In genomic region chr19:15464394-15465385, GRCh38 we compare ENCODE assay signal across 9 cellular contexts. TPM values are rescaled to one million over a fixed set of nuclear protein-coding genes. Genes with fewer than 3 reads are reported as not detected.
DNase-seq lines count a peak whose midpoint lies in the region; ATAC-seq, FAIRE-seq and TF ChIP-seq lines count a peak whose summit lies in the region.
"Had no signal": no experiment of that assay in that cellular context is flagged by ENCODE, and none has a peak within 500 bp of the region (broad histone marks: within the 10 kb centered on the region; RNA-seq: fewer than 3 reads in every experiment).

RASAL3 (minus strand) TSS chr19:15464544; CDS start chr19:15464358, 186 bp downstream.

- H3K9me3 ChIP-seq in mononuclear cell (ENCODE audit: low read depth, low read length) (no peaks in the 10 kb centered on the region), suprapubic skin (no peaks in the 10 kb centered on the region)

- no peak for TF ChIP-seq EP300 in suprapubic skin (IDR thresholded peaks at IDR 0.05)

- H3K4me3 ChIP-seq in mononuclear cell (ENCODE audit: low read length) = peak within 1 kb of the TSS; percentile 87
- peak within 1 kb of the TSS; percentile 45 for H3K4me3 ChIP-seq in suprapubic skin

- H3K36me3 ChIP-seq in suprapubic skin = no peaks in the 10 kb centered on the region

- peaks cover 80% of the 10 kb centered on the region for H3K4me1 ChIP-seq in mononuclear cell (ENCODE audit: insufficient read depth, low read length)
- peaks cover 11% of the 10 kb centered on the region for H3K4me1 ChIP-seq in suprapubic skin

- WGBS in suprapubic skin = 34% methylated on average over 17 of the region's 17 CpGs

- H3K27ac ChIP-seq in suprapubic skin = no peak within 1 kb of the TSS

- no peak for DNase-seq in GM19239 (ENCODE audit: insufficient read length, low spot score)
- peak; percentile 54 for DNase-seq in SKM-1 treated with dmso at 0.1 percent for 144 hours (lab: John Stamatoyannopoulos, UW; ENCODE audit: unreplicated experiment)
- peak; percentile 51 for DNase-seq in activated naive CD4-positive, alpha-beta T cell treated with anti-CD3 and anti-CD28 coated beads, Interleukin-2, amount 50 U/mL, for 16 hours
- no peak for DNase-seq in suprapubic skin (ENCODE audit: low spot score in 2 of 2)
- DNase-seq in NCI-H1694 (lab: John Stamatoyannopoulos, UW) = no peak

- ATAC-seq in GM19395 (IDR thresholded peaks at IDR 0.05; ENCODE audit: unreplicated experiment) = no peak
- ATAC-seq in GM18870 (IDR thresholded peaks at IDR 0.05; ENCODE audit: unreplicated experiment) = no peak

- no peak for TF ChIP-seq POLR2A in suprapubic skin (IDR thresholded peaks at IDR 0.05)

- FAIRE-seq in GM19239 (lab: Jason Lieb, UNC) = peak; percentile 97

- TF ChIP-seq CTCF in suprapubic skin (IDR thresholded peaks at IDR 0.05) = no peak

- H3K27me3 ChIP-seq in mononuclear cell (ENCODE audit: insufficient read depth, low read length) (no peaks in the 10 kb centered on the region), suprapubic skin (peaks cover 28% of the 10 kb centered on the region)

RNA-seq across cellular contexts. Expression of gene RASAL3, which starts in this region (rescaled TPM):
- 31.3 TPM for total RNA-seq in mononuclear cell
- 1 to 10 TPM in 2 of 4 donors, under 1 TPM in 2; 0.70 to 2.4 (median 1.0) TPM for total RNA-seq in suprapubic skin
- total RNA-seq: neural crest cell had no signal

Comparison
In these comparisons a context has a peak if more than half of its experiments do, and no peak if none do; other contexts are left out.
1. DNase-seq: peak in SKM-1 treated with dmso at 0.1 percent for 144 hours (single experiment) and activated naive CD4-positive, alpha-beta T cell treated with anti-CD3 and anti-CD28 coated beads, Interleukin-2, amount 50 U/mL, for 16 hours (single experiment); none in GM19239 (single experiment), suprapubic skin (0 of 2) and NCI-H1694 (single experiment).